ENCODE assay signal across 8 cellular contexts in the genomic region with DNA sequence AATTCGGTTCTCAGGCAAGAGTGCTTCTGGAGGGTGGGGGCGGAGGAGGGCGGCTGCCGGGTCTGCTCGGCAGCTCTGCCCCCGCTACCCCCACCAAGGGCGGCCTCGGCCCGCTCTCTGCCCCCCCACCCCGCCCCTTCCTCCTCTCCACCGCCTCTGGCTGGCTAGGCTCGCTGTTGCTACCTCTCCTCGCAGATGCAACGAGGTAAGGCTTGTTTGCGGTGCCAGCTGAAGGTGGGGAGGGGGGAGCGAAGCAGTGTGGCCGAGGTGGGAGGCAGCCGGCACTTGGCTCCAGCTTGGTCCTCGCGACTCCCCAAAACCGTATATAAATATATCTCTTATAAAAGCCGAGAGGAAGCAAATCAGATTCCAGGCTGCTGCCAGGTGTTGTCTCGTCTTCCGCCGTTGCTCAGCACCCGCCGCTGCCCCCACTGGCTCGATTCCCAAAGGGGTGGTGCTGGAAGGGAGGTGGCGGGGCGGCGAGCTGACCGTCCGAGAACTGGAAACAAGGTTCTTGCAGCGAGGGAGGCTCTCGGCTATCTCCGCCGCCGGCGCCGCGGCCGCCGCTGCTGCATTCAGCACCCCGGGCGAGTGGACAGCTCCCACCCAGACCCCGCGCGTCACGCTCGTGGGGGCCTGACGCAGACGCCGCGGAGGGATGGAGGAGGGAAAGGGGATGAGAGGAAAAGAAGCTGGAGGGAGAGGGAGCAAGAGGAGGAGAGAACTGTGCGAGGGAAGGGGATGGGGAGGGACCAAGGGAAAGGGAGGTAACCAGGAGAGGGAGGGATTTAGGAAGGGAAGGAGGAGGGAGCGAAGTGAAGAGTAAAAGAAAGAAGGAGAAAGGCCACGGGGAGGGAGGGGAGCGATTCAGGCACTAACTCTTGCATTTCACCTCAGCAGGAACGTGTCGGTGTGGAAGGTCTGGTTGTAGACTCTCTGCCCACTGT. TPM values are rescaled to one million over a fixed set of nuclear protein-coding genes. Genes with fewer than 3 reads are reported as not detected.
DNase-seq lines count a peak whose midpoint lies in the region; ATAC-seq and TF ChIP-seq lines count a peak whose summit lies in the region.

TSS of gene MARCHF4 (minus strand) at position 728 of the 947 bp plus-strand sequence. CDS start 2,223 bp downstream, outside the sequence.

- no peak within 1 kb of the TSS for H3K27ac Mint-ChIP-seq in WTC11
- H3K27ac Mint-ChIP-seq in MCF 10A (ENCODE audit: low read depth, unreplicated experiment) = no peak within 1 kb of the TSS

- intact Hi-C loops in MCF 10A (cut with micrococcal nuclease) (loop anchor here (2.0 kb wide), 2 partner anchors 17 to 41 kb away; partner anchors contain the start of gene SMARCAL1), sciatic nerve (cut with DNase I) (no loop called here)

- no peaks in the 10 kb centered on the region for H3K9me3 ChIP-seq in iPS DF 6.9 (ENCODE audit: control insufficient read depth, insufficient read depth, low read length)

- POLR2A ChIA-PET in WTC11 (lab: Charles Lee) = interaction anchor here (0.9 to 1.4 kb wide), 3 partner anchors 23 to 152 kb away, joined by 3 read pairs; no protein-coding TSS in a partner anchor
- POLR2A ChIA-PET in MCF 10A (lab: Yijun Ruan, JAX) = interaction anchor here (0.7 to 1.1 kb wide), 3 partner anchors 173 to 182 kb away, joined by 3 to 4 read pairs (median 3); no protein-coding TSS in a partner anchor

- H3K9me3 Mint-ChIP-seq in WTC11 (no peaks in the 10 kb centered on the region), MCF 10A (ENCODE audit: unreplicated experiment) (no peaks in the 10 kb centered on the region)

- peaks cover 59% of the 10 kb centered on the region for H3K27me3 Mint-ChIP-seq in WTC11 (ENCODE audit: low read depth)
- peaks cover 45% of the 10 kb centered on the region for H3K27me3 Mint-ChIP-seq in MCF 10A (ENCODE audit: insufficient read depth, unreplicated experiment)

- no CpG with 5 or more reads among the region's 60 CpGs for WGBS in iPS DF 6.9 (ENCODE audit: insufficient coverage, insufficient read length)

- CTCF ChIA-PET in WTC11 (lab: Charles Lee) = interaction anchor here (0.8 to 1.9 kb wide), 9 partner anchors 23 to 172 kb away, joined by 3 to 11 read pairs (median 4); no protein-coding TSS in a partner anchor
- CTCF ChIA-PET in MCF 10A (lab: Yijun Ruan, JAX) = interaction anchor here (0.7 to 2.2 kb wide), 3 partner anchors 10 to 155 kb away, joined by 3 to 12 read pairs (median 5); no protein-coding TSS in a partner anchor

- H3K4me1 ChIP-seq in iPS DF 6.9 (ENCODE audit: control insufficient read depth, insufficient read depth, low read length) = peaks cover 1% of the 10 kb centered on the region; the same call in 1 of the 2 replicates

- H3K27me3 ChIP-seq in iPS DF 6.9 (ENCODE audit: control insufficient read depth, insufficient read depth, low read length) = peaks cover 4% of the 10 kb centered on the region; the same call in 1 of the 2 replicates

- TF ChIP-seq CTCF in WTC11 (IDR thresholded peaks at IDR 0.05) = no peak
- no peak for TF ChIP-seq CTCF in MCF 10A (IDR thresholded peaks at IDR 0.05; ENCODE audit: unreplicated experiment)

- peak within 1 kb of the TSS; percentile 86 for H3K4me3 Mint-ChIP-seq in WTC11
- peak within 1 kb of the TSS; percentile 49 for H3K4me3 Mint-ChIP-seq in MCF 10A (ENCODE audit: unreplicated experiment)

- no peaks in the 10 kb centered on the region for H3K36me3 ChIP-seq in iPS DF 6.9 (ENCODE audit: control insufficient read depth, insufficient read depth, low read length)

- DNase-seq in EH (ENCODE audit: low read depth) (peak; percentile 90), NCI-H1417 (lab: John Stamatoyannopoulos, UW) (peak; percentile 52 to 95 (median 85)), WTC11 (ENCODE audit: low spot score) (peak; percentile 87), MCF 10A (ENCODE audit: unreplicated experiment) (peak; percentile 60), iPS DF 6.9 (ENCODE audit: low read depth, low spot score) (peak; percentile 67), sciatic nerve (ENCODE audit: low spot score) (peak; percentile 86)

- H3K4me3 ChIP-seq in iPS DF 6.9 (ENCODE audit: low read length) = peak within 1 kb of the TSS; percentile 62

- ATAC-seq in WTC11 = peak; percentile 67
- ATAC-seq in sciatic nerve = peak; percentile 86
- no peak for ATAC-seq in HG03135 (IDR thresholded peaks at IDR 0.05; ENCODE audit: unreplicated experiment)
- ATAC-seq in HG03439 (IDR thresholded peaks at IDR 0.05; ENCODE audit: unreplicated experiment) = no peak

- BruUV-seq in MCF 10A (replicated peaks; lab: Mats Ljungman, UMichigan) = no TSS peak

- peaks cover 30% of the 10 kb centered on the region for H3K4me1 Mint-ChIP-seq in WTC11
- peaks cover 26% of the 10 kb centered on the region for H3K4me1 Mint-ChIP-seq in MCF 10A (ENCODE audit: insufficient read depth, unreplicated experiment)

- no peaks in the 10 kb centered on the region for H3K36me3 Mint-ChIP-seq in WTC11
- no peaks in the 10 kb centered on the region for H3K36me3 Mint-ChIP-seq in MCF 10A (ENCODE audit: insufficient read depth, unreplicated experiment)

- H3K27ac ChIP-seq in iPS DF 6.9 (ENCODE audit: low read length) = no peak within 1 kb of the TSS

TF ChIP-seq in WTC11, 78 proteins besides CTCF, POLR2A, EP300 and RAD21 (continues in another document):
- TF ChIP-seq, protein P1, sequence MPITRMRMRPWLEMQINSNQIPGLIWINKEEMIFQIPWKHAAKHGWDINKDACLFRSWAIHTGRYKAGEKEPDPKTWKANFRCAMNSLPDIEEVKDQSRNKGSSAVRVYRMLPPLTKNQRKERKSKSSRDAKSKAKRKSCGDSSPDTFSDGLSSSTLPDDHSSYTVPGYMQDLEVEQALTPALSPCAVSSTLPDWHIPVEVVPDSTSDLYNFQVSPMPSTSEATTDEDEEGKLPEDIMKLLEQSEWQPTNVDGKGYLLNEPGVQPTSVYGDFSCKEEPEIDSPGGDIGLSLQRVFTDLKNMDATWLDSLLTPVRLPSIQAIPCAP (CRISPR knock-in tag; IDR thresholded peaks at IDR 0.05) = peak; percentile 90
- TF ChIP-seq GRHL2 (CRISPR knock-in tag; IDR thresholded peaks at IDR 0.05; ENCODE audit: insufficient replicate concordance, severe bottlenecking) (no peak), ZNF423 (CRISPR knock-in tag; IDR thresholded peaks at IDR 0.05) (0 out of 2 replicates have a peak, but pooled peaks have one; percentile 33), ESRRA (CRISPR knock-in tag; IDR thresholded peaks at IDR 0.05; ENCODE audit: borderline replicate concordance) (peak; percentile 97), MXD4 (CRISPR knock-in tag; IDR thresholded peaks at IDR 0.05; ENCODE audit: borderline replicate concordance) (no peak), SMAD4 (CRISPR knock-in tag; IDR thresholded peaks at IDR 0.05) (peak; percentile 96), CREM (CRISPR knock-in tag; IDR thresholded peaks at IDR 0.05) (peak; percentile 90), SMAD3 (CRISPR knock-in tag; IDR thresholded peaks at IDR 0.05; ENCODE audit: borderline replicate concordance) (peak; percentile 93), TCF7 (CRISPR knock-in tag; IDR thresholded peaks at IDR 0.05; ENCODE audit: low read depth) (peak; percentile 92), NFYB (CRISPR knock-in tag; conservative IDR thresholded peaks at IDR 0.05; ENCODE audit: low read depth) (peak; percentile 39; the same call in 1 of the 2 replicates), TP53 (CRISPR knock-in tag; IDR thresholded peaks at IDR 0.05) (peak; percentile 95), ATF1 (CRISPR knock-in tag; IDR thresholded peaks at IDR 0.05) (peak; percentile 76; the same call in 1 of the 2 replicates), CDX4 (CRISPR knock-in tag; IDR thresholded peaks at IDR 0.05; ENCODE audit: borderline replicate concordance) (no peak), E2F4 (CRISPR knock-in tag; IDR thresholded peaks at IDR 0.05; ENCODE audit: borderline replicate concordance, low read depth) (peak; percentile 90; the same call in 1 of the 2 replicates), E2F1 (CRISPR knock-in tag; IDR thresholded peaks at IDR 0.05) (peak; percentile 92), ZNF138 (CRISPR knock-in tag; conservative IDR thresholded peaks at IDR 0.05) (peak; percentile 90), ELF4 (CRISPR knock-in tag; IDR thresholded peaks at IDR 0.05; ENCODE audit: low read depth) (no peak)

RNA-seq across cellular contexts. Expression of gene MARCHF4, which starts in this region (rescaled TPM):
- 1.7 to 2.6 TPM (median 1.7 TPM) in 3 replicates for total RNA-seq in WTC11 (2021)
- total RNA-seq in MCF 10A (2022) = 0.17 and 0.33 TPM in 2 replicates
- not detected for total RNA-seq in sciatic nerve

Comparison
In these comparisons a context has a peak if more than half of its experiments do, and no peak if none do; other contexts are left out.
1. Peak in DNase-seq in MCF 10A; RNA of the gene not detected or under 1 TPM.
2. Peak in DNase-seq and ATAC-seq in sciatic nerve; RNA of the gene not detected or under 1 TPM.